ENCODE assay signal across 12 cellular contexts in genomic region chr10:102398172-102399020, GRCh38. TPM values are rescaled to one million over a fixed set of nuclear protein-coding genes. Genes with fewer than 3 reads are reported as not detected.
A peak's percentile ranks its signal among the peaks of the same experiment; 100 is the strongest.
DNase-seq lines count a peak whose midpoint lies in the region; ATAC-seq, FAIRE-seq and TF ChIP-seq lines count a peak whose summit lies in the region.
"Had no signal": no experiment of that assay in that cellular context is flagged by ENCODE, and none has a peak within 500 bp of the region (broad histone marks: within the 10 kb centered on the region; RNA-seq: fewer than 3 reads in every experiment).

No MANE protein-coding gene starts in this region.

- H3K9me3 ChIP-seq in left ventricle myocardium inferior (replicated peaks), result no peaks in the 10 kb centered on the region
- H3K9me3 ChIP-seq in stomach, result no peaks in the 10 kb centered on the region

- no peak for ATAC-seq in GM19395 (IDR thresholded peaks at IDR 0.05; ENCODE audit: unreplicated experiment)

- no peak for TF ChIP-seq POLR2A in stomach (IDR thresholded peaks at IDR 0.05)

- DNase-seq in T-helper 1 cell, result no peak
- DNase-seq in left ventricle myocardium inferior, result no peak
- DNase-seq in stomach, result no peak
- no peak for DNase-seq in GM19239 (ENCODE audit: insufficient read length, low spot score)
- DNase-seq in NCI-H510A treated with DMSO at 0.1 percent for 48 hours (lab: John Stamatoyannopoulos, UW), result no peak
- DNase-seq: HCEC 1CT, Kasumi-1 had no signal

- no peak for TF ChIP-seq EP300 in stomach (IDR thresholded peaks at IDR 0.05)

- no peak for FAIRE-seq in GM19239 (lab: Jason Lieb, UNC)

- H3K4me1 Mint-ChIP-seq in T-helper 1 cell treated with Interleukin-12 subunit alpha and Interleukin-12 subunit beta and Interleukin-4 antibody, amounts not matched to agents 30 μg/mL and 1 μg/mL, for 36 hours (ENCODE audit: low read depth), result peaks cover 37% of the 10 kb centered on the region

- WGBS in stomach, 5 donors, result 82 to 90% (median 83%) methylated on average over 18 to 21 of the region's 21 CpGs

- H3K27ac ChIP-seq in VCaP (peak overlapping the region; percentile 81), left ventricle myocardium inferior (replicated peaks) (peak overlapping the region; percentile 95), stomach (peak overlapping the region in 4 of 5 donors; percentile 88 to 98 (median 92))

- TF ChIP-seq CTCF in VCaP (conservative IDR thresholded peaks at IDR 0.05), result no peak
- no peak for TF ChIP-seq CTCF in left ventricle myocardium inferior (IDR thresholded peaks at IDR 0.05; ENCODE audit: borderline replicate concordance)
- no peak for TF ChIP-seq CTCF in stomach (IDR thresholded peaks at IDR 0.05)

- H3K27me3 Mint-ChIP-seq in T-helper 1 cell treated with Interleukin-12 subunit alpha and Interleukin-12 subunit beta and Interleukin-4 antibody, amounts not matched to agents 30 μg/mL and 1 μg/mL, for 36 hours (ENCODE audit: low read depth), result no peaks in the 10 kb centered on the region

- H3K4me3 ChIP-seq in left ventricle myocardium inferior (peak overlapping the region; percentile 80), stomach (peak overlapping the region; percentile 55 to 66 (median 59))

- peak overlapping the region; percentile 70 for H3K4me3 Mint-ChIP-seq in T-helper 1 cell treated with Interleukin-12 subunit alpha and Interleukin-12 subunit beta and Interleukin-4 antibody, amounts not matched to agents 30 μg/mL and 1 μg/mL, for 36 hours

- H3K36me3 Mint-ChIP-seq in T-helper 1 cell treated with Interleukin-12 subunit alpha and Interleukin-12 subunit beta and Interleukin-4 antibody, amounts not matched to agents 30 μg/mL and 1 μg/mL, for 36 hours (ENCODE audit: low read depth), result peaks cover 48% of the 10 kb centered on the region

- intact Hi-C loops in left ventricle myocardium inferior (cut with micrococcal nuclease) (loop anchor here (10.0 kb wide), 2 partner anchors 76 to 186 kb away; no protein-coding TSS in a partner anchor), stomach (cut with DNase I; ENCODE audit: low total_unique reads) (no loop called here)

- no peaks in the 10 kb centered on the region for H3K27me3 ChIP-seq in left ventricle myocardium inferior (ENCODE audit: low read depth)
- no peaks in the 10 kb centered on the region for H3K27me3 ChIP-seq in stomach

- no peaks in the 10 kb centered on the region for H3K9me3 Mint-ChIP-seq in T-helper 1 cell treated with Interleukin-12 subunit alpha and Interleukin-12 subunit beta and Interleukin-4 antibody, amounts not matched to agents 30 μg/mL and 1 μg/mL, for 36 hours

- H3K27ac Mint-ChIP-seq in T-helper 1 cell treated with Interleukin-12 subunit alpha and Interleukin-12 subunit beta and Interleukin-4 antibody, amounts not matched to agents 30 μg/mL and 1 μg/mL, for 36 hours, result peak overlapping the region; percentile 52

- peaks cover 33% of the 10 kb centered on the region for H3K36me3 ChIP-seq in left ventricle myocardium inferior
- H3K36me3 ChIP-seq in stomach, result peaks cover 18 to 59% (median 55%) of the 10 kb centered on the region in 4 donors

- H3K4me1 ChIP-seq in left ventricle myocardium inferior, result peaks cover 51% of the 10 kb centered on the region
- peaks cover 31 to 74% (median 60%) of the 10 kb centered on the region in 4 donors for H3K4me1 ChIP-seq in stomach

RNA-seq across cellular contexts. Expression of gene NFKB2, which starts 2.9 kb away (rescaled TPM):
- total RNA-seq in left ventricle myocardium inferior, result 11.0 TPM
- 10 to 100 TPM in 4 of 5 donors, 1 to 10 TPM in 1; 9.7 to 84.0 (median 26.7) TPM for total RNA-seq in stomach
- 10 to 100 TPM; 19.2 to 25.6 (median 20.0) TPM for polyA plus RNA-seq in stomach

RNA-seq across cellular contexts. Expression of gene PSD, which starts 20.2 kb away (rescaled TPM):
- total RNA-seq in left ventricle myocardium inferior (0.93 TPM), stomach (10 to 100 TPM; 24.5 to 74.7 (median 24.6) TPM)
- polyA plus RNA-seq in stomach, result 10 to 100 TPM in 1 of 3 donors, 1 to 10 TPM in 2; 2.2 to 10.4 (median 2.3) TPM
- total RNA-seq: A172 had no signal

RNA-seq across cellular contexts. Expression of gene FBXL15, which starts 22.2 kb away (rescaled TPM):
- 12.3 TPM for total RNA-seq in left ventricle myocardium inferior
- total RNA-seq in stomach, result 100 to 1,000 TPM in 1 of 5 donors, 10 to 100 TPM in 2, 1 to 10 TPM in 2; 3.5 to 315 (median 15.6) TPM
- 10 to 100 TPM; 19.2 to 21.4 (median 20.4) TPM for polyA plus RNA-seq in stomach

RNA-seq across cellular contexts. Expression of gene CUEDC2, which starts 34.0 kb away (rescaled TPM):
- total RNA-seq in left ventricle myocardium inferior, result 72.3 TPM
- total RNA-seq in stomach, result 100 to 1,000 TPM in 1 of 5 donors, 10 to 100 TPM in 4; 15.9 to 145 (median 31.8) TPM
- 10 to 100 TPM; 48.6 to 59.2 (median 49.2) TPM for polyA plus RNA-seq in stomach

RNA-seq across cellular contexts. Expression of gene C10orf95, which starts 52.9 kb away (rescaled TPM):
- total RNA-seq in left ventricle myocardium inferior, result not detected
- 1 to 10 TPM in 1 of 5 donors, not detected in 4; 8.0 TPM for total RNA-seq in stomach
- under 1 TPM; 0.46 to 0.62 (median 0.53) TPM for polyA plus RNA-seq in stomach
- total RNA-seq: A172, glomerular endothelial cell had no signal

Comparison
In these comparisons a context has a peak if more than half of its experiments do, and no peak if none do; other contexts are left out.
1. RNA of gene PSD, which starts 20.2 kb away (total RNA-seq): 24.5 to 74.7 TPM in stomach; 0.93 TPM in left ventricle myocardium inferior (single experiment); every median in the first group is over 10 times any median in the second.
2. Peak in every context shown above with its lines, with median percentiles within 50 percentile points of each other: H3K27ac ChIP-seq.